ENCODE assay signal across 1 cellular context in genomic region chr11:64131657-64132387, GRCh38.
TF ChIP-seq lines count a peak whose summit lies in the region.

No MANE protein-coding gene starts in this region.

TF ChIP-seq in IMR-90, 13 proteins besides CTCF, POLR2A, EP300 and RAD21 (continued from another document):
- TF ChIP-seq USF2 (IDR thresholded peaks at IDR 0.05; ENCODE audit: low read depth, low read length), result no peak
- TF ChIP-seq ELK1 (IDR thresholded peaks at IDR 0.05; ENCODE audit: borderline replicate concordance, low read depth, low read length), result no peak
- no peak for TF ChIP-seq MXI1 (IDR thresholded peaks at IDR 0.05; ENCODE audit: borderline replicate concordance, low read depth, low read length)
- TF ChIP-seq NFE2L2 (IDR thresholded peaks at IDR 0.05; ENCODE audit: low read depth, low read length), result no peak
- TF ChIP-seq RFX5 (IDR thresholded peaks at IDR 0.05; ENCODE audit: low read depth, low read length), result no peak
